8 cellular contexts compared by ENCODE assay signal in the genomic region with DNA sequence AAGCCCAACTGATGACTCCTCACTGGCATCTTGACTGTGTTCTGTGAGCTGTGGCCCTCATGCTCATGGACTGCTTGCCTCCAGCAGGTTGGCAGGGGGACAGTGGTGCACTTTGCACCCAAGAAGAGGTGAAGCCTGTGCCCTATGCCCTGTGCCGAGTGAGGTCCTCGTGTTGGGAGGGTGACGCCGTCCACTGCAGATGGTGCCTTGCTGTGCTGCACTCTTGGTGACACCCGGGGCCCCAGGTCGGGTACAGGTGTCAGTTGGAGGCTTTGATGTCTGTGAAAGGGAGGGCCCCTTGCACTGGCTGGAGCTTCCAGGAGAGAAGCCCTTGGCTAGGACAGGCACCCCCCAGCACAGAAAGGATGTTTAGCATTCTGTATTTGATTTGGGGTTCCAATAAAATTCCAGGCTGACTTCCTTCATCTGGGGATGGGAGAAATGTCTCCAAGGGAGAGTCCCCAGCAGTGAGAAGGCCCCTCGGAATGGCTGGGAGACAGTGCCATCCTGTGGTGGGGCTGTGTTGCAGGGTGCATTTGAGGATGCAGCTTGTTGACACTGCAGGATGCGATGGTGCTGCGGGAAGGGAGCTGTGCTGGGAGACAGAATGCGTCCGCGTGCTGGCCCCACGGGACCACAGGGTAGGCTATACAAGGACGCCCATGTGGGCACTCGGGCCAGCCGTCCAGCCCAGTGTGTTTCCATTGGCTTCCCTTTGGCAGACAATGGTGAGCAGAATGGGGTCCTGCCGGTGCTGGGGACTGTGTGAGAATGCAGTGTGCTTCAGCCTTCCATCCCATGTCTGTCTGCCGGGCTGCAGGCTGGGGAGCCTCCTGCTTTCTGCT. TPM values are rescaled to one million over a fixed set of nuclear protein-coding genes. Genes with fewer than 3 reads are reported as not detected.
DNase-seq lines count a peak whose midpoint lies in the region; ATAC-seq, FAIRE-seq and TF ChIP-seq lines count a peak whose summit lies in the region.

No MANE protein-coding gene starts in this region.

- no peaks in the 10 kb centered on the region for H4K20me1 ChIP-seq in endothelial cell of umbilical vein (replicated peaks; ENCODE audit: control insufficient read depth, extremely low read depth, insufficient read depth, low read length)

- H3K4me1 Mint-ChIP-seq in activated CD4-positive, alpha-beta T cell treated with anti-CD3 and anti-CD28 coated beads, Interleukin-2, amount 10 ng/mL, durations not matched to agents 7 days and 5 days, result peaks cover 18% of the 10 kb centered on the region

- H3K79me2 ChIP-seq in endothelial cell of umbilical vein (ENCODE audit: control insufficient read depth, insufficient read depth, low read length), result peaks cover 23% of the 10 kb centered on the region

- H3K4me2 ChIP-seq in endothelial cell of umbilical vein (ENCODE audit: insufficient read depth, low read length), result no peak overlapping the region

- DNase-seq in DMS153 (lab: John Stamatoyannopoulos, UW) (peak; percentile 26), endothelial cell of umbilical vein (ENCODE audit: low read depth, low spot score) (peak; percentile 33), NCI-H345 treated with DMSO at 0.1 percent for 48 hours (lab: John Stamatoyannopoulos, UW; ENCODE audit: unreplicated experiment) (no peak), kidney tubule cell (ENCODE audit: low spot score) (no peak)
- peak; percentile 63 for DNase-seq in activated CD4-positive, alpha-beta T cell treated with anti-CD3 and anti-CD28 coated beads, Interleukin-2, amount 10 ng/mL, durations not matched to agents 7 days and 5 days
- peak; percentile 62 for DNase-seq in stimulated activated CD4-positive, alpha-beta T cell treated with anti-CD3 and anti-CD28 coated beads, Interleukin-15, amount 100 ng/mL, for 24 hours

- TF ChIP-seq CTCF in endothelial cell of umbilical vein (IDR thresholded peaks at IDR 0.05; ENCODE audit: extremely low read depth in 1 of 2, insufficient read depth in 1 of 2, low read depth in 1 of 2, low read length in 2 of 2), result peak; percentile 36 to 53

- intact Hi-C loops in endothelial cell of umbilical vein (cut with micrococcal nuclease), result no loop called here

- FAIRE-seq in endothelial cell of umbilical vein (lab: Jason Lieb, UNC), result no peak

- POLR2A ChIA-PET in activated CD4-positive, alpha-beta T cell treated with anti-CD3 and anti-CD28 coated beads, Interleukin-2, amount 10 ng/mL, durations not matched to agents 7 days and 5 days (lab: Charles Lee), result no interaction called here
- POLR2A ChIA-PET in endothelial cell of umbilical vein (lab: Charles Lee), result no interaction called here

- CTCF ChIA-PET in activated CD4-positive, alpha-beta T cell treated with anti-CD3 and anti-CD28 coated beads, Interleukin-2, amount 10 ng/mL, durations not matched to agents 7 days and 5 days (lab: Charles Lee), result interaction anchor here (1.2 to 1.7 kb wide), 6 partner anchors 9 to 163 kb away, joined by 3 to 8 read pairs (median 4); no protein-coding TSS in a partner anchor
- CTCF ChIA-PET in endothelial cell of umbilical vein (lab: Charles Lee), result interaction anchor here (0.6 to 2.1 kb wide), 5 partner anchors 9 to 399 kb away, joined by 3 to 7 read pairs (median 6); no protein-coding TSS in a partner anchor

- no peaks in the 10 kb centered on the region for H3K9me3 Mint-ChIP-seq in activated CD4-positive, alpha-beta T cell treated with anti-CD3 and anti-CD28 coated beads, Interleukin-2, amount 10 ng/mL, durations not matched to agents 7 days and 5 days

- H3K36me3 ChIP-seq in KOPT-K1 (ENCODE audit: insufficient read depth, low read length), result peaks cover 49% of the 10 kb centered on the region
- peaks cover 0 to 20% of the 10 kb centered on the region in 2 experiments for H3K36me3 ChIP-seq in endothelial cell of umbilical vein (ENCODE audit: control insufficient read depth in 2 of 2, extremely low read depth in 1 of 2, insufficient read depth in 2 of 2, low read length in 2 of 2)

- H3K27me3 ChIP-seq in endothelial cell of umbilical vein (ENCODE audit: control insufficient read depth in 2 of 2, insufficient read depth in 2 of 2, low read length in 2 of 2), result no peaks in the 10 kb centered on the region

- no peak overlapping the region for H3K4me3 Mint-ChIP-seq in activated CD4-positive, alpha-beta T cell treated with anti-CD3 and anti-CD28 coated beads, Interleukin-2, amount 10 ng/mL, durations not matched to agents 7 days and 5 days

- TF ChIP-seq POLR2A in endothelial cell of umbilical vein (IDR thresholded peaks at IDR 0.05; ENCODE audit: low read depth, low read length), result no peak

- peaks cover 7% of the 10 kb centered on the region for H3K36me3 Mint-ChIP-seq in activated CD4-positive, alpha-beta T cell treated with anti-CD3 and anti-CD28 coated beads, Interleukin-2, amount 10 ng/mL, durations not matched to agents 7 days and 5 days (ENCODE audit: low read depth)

- BruUV-seq in endothelial cell of umbilical vein (replicated peaks; lab: Mats Ljungman, UMichigan), result no TSS peak

- H3K27ac ChIP-seq in KOPT-K1 (ENCODE audit: low read depth, low read length, poor library complexity, severe bottlenecking) (peak overlapping the region; percentile 46), endothelial cell of umbilical vein (ENCODE audit: insufficient read depth, low read depth, low read length) (no peak overlapping the region)

- H3K4me3 ChIP-seq in endothelial cell of umbilical vein (replicated peaks in 1 of 3; ENCODE audit: insufficient read depth in 1 of 3, low read depth in 1 of 3, low read length in 3 of 3), result no peak overlapping the region

- no peak for ATAC-seq in GM19395 (IDR thresholded peaks at IDR 0.05; ENCODE audit: unreplicated experiment)

- peaks cover 6% of the 10 kb centered on the region for H3K4me1 ChIP-seq in endothelial cell of umbilical vein (ENCODE audit: control insufficient read depth, extremely low read depth, insufficient read depth, low read length)

- H3K9me1 ChIP-seq in endothelial cell of umbilical vein (replicated peaks; ENCODE audit: control insufficient read depth, extremely low read depth, insufficient read depth, low read length), result no peaks in the 10 kb centered on the region

- no peak overlapping the region for H2AFZ ChIP-seq in endothelial cell of umbilical vein (ENCODE audit: low read depth, low read length)

- no peak overlapping the region for H3K9ac ChIP-seq in endothelial cell of umbilical vein (replicated peaks; ENCODE audit: extremely low read depth, insufficient read depth, low read length)

- H3K27me3 Mint-ChIP-seq in activated CD4-positive, alpha-beta T cell treated with anti-CD3 and anti-CD28 coated beads, Interleukin-2, amount 10 ng/mL, durations not matched to agents 7 days and 5 days, result no peaks in the 10 kb centered on the region

- no peak overlapping the region for H3K27ac Mint-ChIP-seq in activated CD4-positive, alpha-beta T cell treated with anti-CD3 and anti-CD28 coated beads, Interleukin-2, amount 10 ng/mL, durations not matched to agents 7 days and 5 days

- dilution Hi-C loops in endothelial cell of umbilical vein (cut with MboI; ENCODE audit: extremely low pct_ligation_motif_present, low sequenced_read_pairs), result no loop called here

- H3K9me3 ChIP-seq in KOPT-K1 (ENCODE audit: insufficient read depth, low read length, poor library complexity, severe bottlenecking) (no peaks in the 10 kb centered on the region), endothelial cell of umbilical vein (replicated peaks; ENCODE audit: control insufficient read depth, insufficient read depth, low read length) (no peaks in the 10 kb centered on the region)

RNA-seq across cellular contexts. Expression of a gene that starts 2.5 kb away (rescaled TPM):
- total RNA-seq in activated CD4-positive, alpha-beta T cell treated with anti-CD3 and anti-CD28 coated beads, Interleukin-2, amount 10 ng/mL, durations not matched to agents 7 days and 5 days, result 10 to 100 TPM; 57.9 to 58.9 TPM
- 128 and 131 TPM in 2 replicates for total RNA-seq in endothelial cell of umbilical vein
- polyA plus RNA-seq in endothelial cell of umbilical vein, result 49.8 and 69.9 TPM in 2 replicates
- 28.2 and 45.1 TPM in 2 replicates for polyA plus RNA-seq in endothelial cell of umbilical vein (2011; cell fraction: cytosol; rRNA removed)
- polyA plus RNA-seq in endothelial cell of umbilical vein (2011; cell fraction: nucleus; rRNA removed), result 319 and 381 TPM in 2 replicates
- polyA plus RNA-seq in endothelial cell of umbilical vein (2012), result 56.8 and 68.2 TPM in 2 replicates
- 44.7 and 45.4 TPM in 2 replicates for polyA minus RNA-seq in endothelial cell of umbilical vein
- 9.1 TPM for polyA minus RNA-seq in endothelial cell of umbilical vein (2011; cell fraction: cytosol; rRNA and poly(A)+ RNA removed)
- polyA minus RNA-seq in endothelial cell of umbilical vein (2011; cell fraction: nucleus; rRNA and poly(A)+ RNA removed), result 46.8 and 55.0 TPM in 2 replicates

RNA-seq across cellular contexts. Expression of a gene that starts 12.1 kb away (rescaled TPM):
- total RNA-seq in activated CD4-positive, alpha-beta T cell treated with anti-CD3 and anti-CD28 coated beads, Interleukin-2, amount 10 ng/mL, durations not matched to agents 7 days and 5 days, result 10 to 100 TPM; 85.5 to 91.4 TPM
- total RNA-seq in endothelial cell of umbilical vein, result 50.5 and 51.2 TPM in 2 replicates
- polyA plus RNA-seq in endothelial cell of umbilical vein, result 61.9 and 73.2 TPM in 2 replicates
- 22.6 and 30.9 TPM in 2 replicates for polyA plus RNA-seq in endothelial cell of umbilical vein (2011; cell fraction: cytosol; rRNA removed)
- polyA plus RNA-seq in endothelial cell of umbilical vein (2011; cell fraction: nucleus; rRNA removed), result 236 and 254 TPM in 2 replicates
- polyA plus RNA-seq in endothelial cell of umbilical vein (2012), result 26.5 and 28.9 TPM in 2 replicates
- polyA minus RNA-seq in endothelial cell of umbilical vein, result 39.2 and 46.6 TPM in 2 replicates
- polyA minus RNA-seq in endothelial cell of umbilical vein (2011; cell fraction: cytosol; rRNA and poly(A)+ RNA removed), result 42.8 TPM
- 43.1 and 69.8 TPM in 2 replicates for polyA minus RNA-seq in endothelial cell of umbilical vein (2011; cell fraction: nucleus; rRNA and poly(A)+ RNA removed)

RNA-seq across cellular contexts. Expression of a gene that starts 13.2 kb away (rescaled TPM):
- 100 to 1,000 TPM; 229 to 234 TPM for total RNA-seq in activated CD4-positive, alpha-beta T cell treated with anti-CD3 and anti-CD28 coated beads, Interleukin-2, amount 10 ng/mL, durations not matched to agents 7 days and 5 days
- 237 and 247 TPM in 2 replicates for total RNA-seq in endothelial cell of umbilical vein
- 144 and 228 TPM in 2 replicates for polyA plus RNA-seq in endothelial cell of umbilical vein
- 367 and 491 TPM in 2 replicates for polyA plus RNA-seq in endothelial cell of umbilical vein (2011; cell fraction: cytosol; rRNA removed)
- 232 and 275 TPM in 2 replicates for polyA plus RNA-seq in endothelial cell of umbilical vein (2011; cell fraction: nucleus; rRNA removed)
- polyA plus RNA-seq in endothelial cell of umbilical vein (2012), result 152 and 208 TPM in 2 replicates
- polyA minus RNA-seq in endothelial cell of umbilical vein, result 161 and 163 TPM in 2 replicates
- polyA minus RNA-seq in endothelial cell of umbilical vein (2011; cell fraction: cytosol; rRNA and poly(A)+ RNA removed), result 170 TPM
- 36.4 and 38.4 TPM in 2 replicates for polyA minus RNA-seq in endothelial cell of umbilical vein (2011; cell fraction: nucleus; rRNA and poly(A)+ RNA removed)

RNA-seq across cellular contexts. Expression of a gene that starts 21.7 kb away (rescaled TPM):
- total RNA-seq in activated CD4-positive, alpha-beta T cell treated with anti-CD3 and anti-CD28 coated beads, Interleukin-2, amount 10 ng/mL, durations not matched to agents 7 days and 5 days, result under 1 TPM; 0.12 to 0.23 TPM
- total RNA-seq in endothelial cell of umbilical vein, result 9.4 and 11.6 TPM in 2 replicates
- polyA plus RNA-seq in endothelial cell of umbilical vein, result 9.8 and 10.5 TPM in 2 replicates
- polyA plus RNA-seq in endothelial cell of umbilical vein (2011; cell fraction: cytosol; rRNA removed), result 2.9 and 5.7 TPM in 2 replicates
- polyA plus RNA-seq in endothelial cell of umbilical vein (2011; cell fraction: nucleus; rRNA removed), result 36.3 and 42.6 TPM in 2 replicates
- 5.0 and 8.4 TPM in 2 replicates for polyA plus RNA-seq in endothelial cell of umbilical vein (2012)
- polyA minus RNA-seq in endothelial cell of umbilical vein, result 2.0 and 6.2 TPM in 2 replicates
- not detected for polyA minus RNA-seq in endothelial cell of umbilical vein (2011; cell fraction: cytosol; rRNA and poly(A)+ RNA removed)
- polyA minus RNA-seq in endothelial cell of umbilical vein (2011; cell fraction: nucleus; rRNA and poly(A)+ RNA removed), result 3.1 and 4.8 TPM in 2 replicates

RNA-seq across cellular contexts. Expression of a gene that starts 49.1 kb away (rescaled TPM):
- 10 to 100 TPM; 51.2 to 54.5 TPM for total RNA-seq in activated CD4-positive, alpha-beta T cell treated with anti-CD3 and anti-CD28 coated beads, Interleukin-2, amount 10 ng/mL, durations not matched to agents 7 days and 5 days
- total RNA-seq in endothelial cell of umbilical vein, result 64.2 and 69.7 TPM in 2 replicates
- 30.7 and 32.7 TPM in 2 replicates for polyA plus RNA-seq in endothelial cell of umbilical vein
- 19.3 and 20.7 TPM in 2 replicates for polyA plus RNA-seq in endothelial cell of umbilical vein (2011; cell fraction: cytosol; rRNA removed)
- polyA plus RNA-seq in endothelial cell of umbilical vein (2011; cell fraction: nucleus; rRNA removed), result 204 and 207 TPM in 2 replicates
- polyA plus RNA-seq in endothelial cell of umbilical vein (2012), result 23.8 and 25.5 TPM in 2 replicates
- 46.3 and 55.3 TPM in 2 replicates for polyA minus RNA-seq in endothelial cell of umbilical vein
- 13.1 TPM for polyA minus RNA-seq in endothelial cell of umbilical vein (2011; cell fraction: cytosol; rRNA and poly(A)+ RNA removed)
- 69.8 and 77.2 TPM in 2 replicates for polyA minus RNA-seq in endothelial cell of umbilical vein (2011; cell fraction: nucleus; rRNA and poly(A)+ RNA removed)

Comparison
In these comparisons a context has a peak if more than half of its experiments do, and no peak if none do; other contexts are left out.
1. DNase-seq: peak in DMS153 (single experiment), activated CD4-positive, alpha-beta T cell treated with anti-CD3 and anti-CD28 coated beads, Interleukin-2, amount 10 ng/mL, durations not matched to agents 7 days and 5 days (single experiment), endothelial cell of umbilical vein (single experiment) and stimulated activated CD4-positive, alpha-beta T cell treated with anti-CD3 and anti-CD28 coated beads, Interleukin-15, amount 100 ng/mL, for 24 hours (single experiment); none in NCI-H345 treated with DMSO at 0.1 percent for 48 hours (single experiment) and kidney tubule cell (single experiment).